14 cellular contexts compared by ENCODE assay signal in the genomic region with DNA sequence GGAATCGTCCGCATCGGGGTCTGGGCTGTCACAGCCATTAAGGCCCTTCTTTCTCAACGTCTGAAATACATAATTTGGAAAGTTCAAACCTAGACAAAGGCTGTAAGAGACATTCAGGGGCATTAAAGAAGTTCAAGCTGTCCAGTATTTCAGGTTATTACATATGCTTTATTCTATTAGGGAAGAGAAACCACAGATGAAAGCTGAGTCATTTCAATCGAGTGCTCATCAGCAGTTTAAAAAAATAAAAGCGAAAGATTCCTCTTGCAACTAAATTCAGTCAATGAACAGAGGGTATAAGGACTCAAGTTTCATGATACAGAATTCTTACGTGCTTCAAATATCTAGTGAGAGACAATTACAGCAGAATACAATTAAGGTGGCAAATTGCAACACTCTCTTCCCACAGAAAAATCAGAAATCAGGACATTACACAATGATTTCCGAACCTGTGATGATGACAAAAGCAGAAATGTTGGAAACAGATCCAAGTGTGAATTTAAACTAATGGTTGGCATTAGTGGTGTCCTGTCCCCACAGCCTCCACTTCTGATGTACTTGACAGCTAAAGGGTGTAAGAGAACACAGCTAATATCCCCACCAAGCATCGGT.
DNase-seq lines count a peak whose midpoint lies in the region; ATAC-seq and TF ChIP-seq lines count a peak whose summit lies in the region.
"Had no signal": no experiment of that assay in that cellular context is flagged by ENCODE, and none has a peak within 500 bp of the region (broad histone marks: within the 10 kb centered on the region; RNA-seq: fewer than 3 reads in every experiment).

No MANE protein-coding gene starts in this region.

- no peak overlapping the region for H3K4me3 ChIP-seq in upper lobe of right lung

- no peak overlapping the region for H3K27ac ChIP-seq in upper lobe of right lung
- H3K27ac ChIP-seq: 22Rv1 had no signal

- no peaks in the 10 kb centered on the region for H3K9me3 ChIP-seq in upper lobe of right lung

- H3K4me3 Mint-ChIP-seq in IgD-negative memory B cell = peak overlapping the region in 1 of 4 donors; percentile 2
- H3K4me3 Mint-ChIP-seq in stimulated activated effector memory CD8-positive, alpha-beta T cell treated with anti-CD3 and anti-CD28 coated beads, Interleukin-12 subunit alpha, Interleukin-12 subunit beta, amount 100 ng/mL, for 72 hours = no peak overlapping the region
- H3K4me3 Mint-ChIP-seq: immature natural killer cell had no signal

- ATAC-seq in upper lobe of right lung = peak; percentile 37
- ATAC-seq in stimulated activated effector memory CD8-positive, alpha-beta T cell treated with anti-CD3 and anti-CD28 coated beads, Interleukin-12 subunit alpha, Interleukin-12 subunit beta, amount 100 ng/mL, for 72 hours = no peak
- ATAC-seq: HepG2 had no signal

- no peaks in the 10 kb centered on the region for H3K4me1 ChIP-seq in upper lobe of right lung

- H3K27me3 ChIP-seq in upper lobe of right lung = no peaks in the 10 kb centered on the region

- peaks cover 16% of the 10 kb centered on the region for H3K36me3 ChIP-seq in upper lobe of right lung

- no peaks in the 10 kb centered on the region for H3K27me3 Mint-ChIP-seq in IgD-negative memory B cell

- TF ChIP-seq CTCF in upper lobe of right lung (IDR thresholded peaks at IDR 0.05) = no peak

- intact Hi-C loops in upper lobe of right lung (cut with DNase I) = no loop called here

- peaks cover 2 to 20% (median 10%) of the 10 kb centered on the region in 3 donors for H3K4me1 Mint-ChIP-seq in IgD-negative memory B cell
- no peaks in the 10 kb centered on the region for H3K4me1 Mint-ChIP-seq in stimulated activated effector memory CD8-positive, alpha-beta T cell treated with anti-CD3 and anti-CD28 coated beads, Interleukin-12 subunit alpha, Interleukin-12 subunit beta, amount 100 ng/mL, for 72 hours

- peak; percentile 72 for DNase-seq in NOMO-1 treated with DMSO at 0.1 percent for 48 hours (lab: John Stamatoyannopoulos, UW; ENCODE audit: unreplicated experiment)
- DNase-seq in NOMO-1 treated with dmso at 0.1 percent for 144 hours (lab: John Stamatoyannopoulos, UW; ENCODE audit: unreplicated experiment) = no peak
- DNase-seq in fibroblast of peridontal ligament (ENCODE audit: extremely low read depth) = peak; percentile 32
- no peak for DNase-seq in upper lobe of right lung
- no peak for DNase-seq in stimulated activated effector memory CD8-positive, alpha-beta T cell treated with anti-CD3 and anti-CD28 coated beads, Interleukin-12 subunit alpha, Interleukin-12 subunit beta, amount 100 ng/mL, for 72 hours (ENCODE audit: low spot score in 2 of 2)
- no peak for DNase-seq in 8988T
- no peak for DNase-seq in DMS79 treated with DMSO at 0.1 percent for 48 hours (lab: John Stamatoyannopoulos, UW)
- DNase-seq: activated effector memory CD4-positive, alpha-beta T cell treated with Interleukin-2 at 50 U/mL for 16 hours; immature natural killer cell; NCI-H526 treated with DMSO at 0.1 percent for 48 hours; T-helper 9 cell had no signal

- peak overlapping the region; percentile 21 to 66 (median 36) for H3K27ac Mint-ChIP-seq in IgD-negative memory B cell
- no peak overlapping the region for H3K27ac Mint-ChIP-seq in stimulated activated effector memory CD8-positive, alpha-beta T cell treated with anti-CD3 and anti-CD28 coated beads, Interleukin-12 subunit alpha, Interleukin-12 subunit beta, amount 100 ng/mL, for 72 hours

- peaks cover 5% of the 10 kb centered on the region for H3K36me3 Mint-ChIP-seq in IgD-negative memory B cell
- H3K36me3 Mint-ChIP-seq in stimulated activated effector memory CD8-positive, alpha-beta T cell treated with anti-CD3 and anti-CD28 coated beads, Interleukin-12 subunit alpha, Interleukin-12 subunit beta, amount 100 ng/mL, for 72 hours = no peaks in the 10 kb centered on the region

- no peaks in the 10 kb centered on the region for H3K9me3 Mint-ChIP-seq in IgD-negative memory B cell
- no peaks in the 10 kb centered on the region for H3K9me3 Mint-ChIP-seq in stimulated activated effector memory CD8-positive, alpha-beta T cell treated with anti-CD3 and anti-CD28 coated beads, Interleukin-12 subunit alpha, Interleukin-12 subunit beta, amount 100 ng/mL, for 72 hours
- H3K9me3 Mint-ChIP-seq: immature natural killer cell had no signal

Comparison
In these comparisons a context has a peak if more than half of its experiments do, and no peak if none do; other contexts are left out.
1. DNase-seq: peak in NOMO-1 treated with DMSO at 0.1 percent for 48 hours (single experiment) and fibroblast of peridontal ligament (single experiment); none in NOMO-1 treated with dmso at 0.1 percent for 144 hours (single experiment), upper lobe of right lung (single experiment), stimulated activated effector memory CD8-positive, alpha-beta T cell treated with anti-CD3 and anti-CD28 coated beads, Interleukin-12 subunit alpha, Interleukin-12 subunit beta, amount 100 ng/mL, for 72 hours (0 of 2), 8988T (single experiment) and DMS79 treated with DMSO at 0.1 percent for 48 hours (single experiment).